Comparison of ENCODE assay signal across 8 cellular contexts in the genomic region with DNA sequence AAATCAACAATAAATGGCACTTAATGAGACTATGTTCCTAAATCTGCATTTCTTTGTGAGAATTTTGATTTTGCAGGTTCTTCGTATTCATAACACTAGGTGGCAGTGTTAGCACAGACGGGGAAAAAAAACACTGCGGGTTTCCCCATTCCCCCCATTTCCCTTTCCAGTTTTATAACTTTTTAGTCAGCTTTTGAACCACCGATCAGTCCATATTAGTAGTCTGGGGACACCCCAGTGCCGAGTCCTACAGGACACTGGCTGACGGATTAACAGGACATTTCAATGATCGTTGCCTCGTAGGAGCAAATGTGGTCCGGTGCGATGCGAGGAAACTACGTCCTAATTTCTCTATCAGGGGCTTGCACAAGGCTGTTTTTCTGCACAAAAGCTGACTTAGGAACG.
DNase-seq lines count a peak whose midpoint lies in the region; ATAC-seq, FAIRE-seq and TF ChIP-seq lines count a peak whose summit lies in the region.

No MANE protein-coding gene starts in this region.

- H3K27me3 ChIP-seq in right atrium auricular region (no peaks in the 10 kb centered on the region), small intestine (ENCODE audit: control insufficient read depth in 2 of 2, insufficient read depth in 2 of 2, low read length in 2 of 2) (no peaks in the 10 kb centered on the region)

- H3K27ac Mint-ChIP-seq in activated naive CD8-positive, alpha-beta T cell treated with anti-CD3 and anti-CD28 coated beads, Interleukin-2, amount 10 ng/mL, durations not matched to agents 7 days and 5 days: peak overlapping the region; percentile 72

- TF ChIP-seq CTCF in GM12865 (IDR thresholded peaks at IDR 0.05; ENCODE audit: insufficient read depth, low read depth, low read length, missing control alignments) (peak; percentile 57), right atrium auricular region (IDR thresholded peaks at IDR 0.05) (peak; percentile 68 to 84)

- peaks cover 14% of the 10 kb centered on the region for H3K4me1 Mint-ChIP-seq in activated naive CD8-positive, alpha-beta T cell treated with anti-CD3 and anti-CD28 coated beads, Interleukin-2, amount 10 ng/mL, durations not matched to agents 7 days and 5 days

- POLR2A ChIA-PET in activated naive CD8-positive, alpha-beta T cell treated with anti-CD3 and anti-CD28 coated beads, Interleukin-2, amount 10 ng/mL, durations not matched to agents 7 days and 5 days (lab: Charles Lee): no interaction called here

- H3K27ac ChIP-seq in right atrium auricular region (no peak overlapping the region), small intestine (ENCODE audit: low read depth in 1 of 2, low read length in 1 of 2) (peak overlapping the region in 1 of 2 donors; percentile 6)

- FAIRE-seq in small intestine (lab: Jason Lieb, UNC): no peak

- peaks cover 10% of the 10 kb centered on the region for H3K27me3 Mint-ChIP-seq in activated naive CD8-positive, alpha-beta T cell treated with anti-CD3 and anti-CD28 coated beads, Interleukin-2, amount 10 ng/mL, durations not matched to agents 7 days and 5 days

- H3K9me3 ChIP-seq in right atrium auricular region: no peaks in the 10 kb centered on the region
- no peaks in the 10 kb centered on the region for H3K9me3 ChIP-seq in small intestine (ENCODE audit: control insufficient read depth, low read depth)

- H3K4me3 Mint-ChIP-seq in activated naive CD8-positive, alpha-beta T cell treated with anti-CD3 and anti-CD28 coated beads, Interleukin-2, amount 10 ng/mL, durations not matched to agents 7 days and 5 days: peak overlapping the region; percentile 70

- peak; percentile 47 for DNase-seq in AG08395 (ENCODE audit: low spot score)
- DNase-seq in GM12865 (ENCODE audit: low read depth): peak; percentile 7
- DNase-seq in NCI-H69 (lab: John Stamatoyannopoulos, UW): peak; percentile 30
- DNase-seq in activated naive CD8-positive, alpha-beta T cell treated with anti-CD3 and anti-CD28 coated beads, Interleukin-2, amount 10 ng/mL, durations not matched to agents 7 days and 5 days: peak; percentile 35
- DNase-seq in right atrium auricular region (ENCODE audit: low spot score): no peak
- peak; percentile 23 for DNase-seq in small intestine
- no peak for DNase-seq in foreskin melanocyte

- no peaks in the 10 kb centered on the region for H3K9me3 Mint-ChIP-seq in activated naive CD8-positive, alpha-beta T cell treated with anti-CD3 and anti-CD28 coated beads, Interleukin-2, amount 10 ng/mL, durations not matched to agents 7 days and 5 days

- no peaks in the 10 kb centered on the region for H3K4me1 ChIP-seq in right atrium auricular region
- no peaks in the 10 kb centered on the region for H3K4me1 ChIP-seq in small intestine (ENCODE audit: control insufficient read depth in 2 of 2, insufficient read depth in 1 of 2, low read depth in 1 of 2, low read length in 1 of 2)

- H3K36me3 ChIP-seq in right atrium auricular region (no peaks in the 10 kb centered on the region), small intestine (ENCODE audit: control insufficient read depth in 2 of 2, insufficient read depth in 2 of 2, low read length in 2 of 2) (no peaks in the 10 kb centered on the region)

- no peaks in the 10 kb centered on the region for H3K36me3 Mint-ChIP-seq in activated naive CD8-positive, alpha-beta T cell treated with anti-CD3 and anti-CD28 coated beads, Interleukin-2, amount 10 ng/mL, durations not matched to agents 7 days and 5 days

- H3K4me3 ChIP-seq in GM12865 (ENCODE audit: low read depth, low read length) (no peak overlapping the region), right atrium auricular region (peak overlapping the region; percentile 8 to 40), small intestine (ENCODE audit: low read depth in 1 of 2, low read length in 2 of 2) (peak overlapping the region in 1 of 2 donors; percentile 5)

- 23 to 44% (median 31%) methylated on average over 13 of the region's 13 CpGs for WGBS in small intestine, 3 donors

- ATAC-seq in activated naive CD8-positive, alpha-beta T cell treated with anti-CD3 and anti-CD28 coated beads, Interleukin-2, amount 10 ng/mL, durations not matched to agents 7 days and 5 days (ENCODE audit: low read depth): peak; percentile 12
- no peak for ATAC-seq in HG02973 (IDR thresholded peaks at IDR 0.05; ENCODE audit: unreplicated experiment)

Comparison
In these comparisons a context has a peak if more than half of its experiments do, and no peak if none do; other contexts are left out.
1. DNase-seq: peak in AG08395 (single experiment), GM12865 (single experiment), NCI-H69 (single experiment), activated naive CD8-positive, alpha-beta T cell treated with anti-CD3 and anti-CD28 coated beads, Interleukin-2, amount 10 ng/mL, durations not matched to agents 7 days and 5 days (single experiment) and small intestine (single experiment); none in right atrium auricular region (single experiment) and foreskin melanocyte (single experiment).